In the genomic region with DNA sequence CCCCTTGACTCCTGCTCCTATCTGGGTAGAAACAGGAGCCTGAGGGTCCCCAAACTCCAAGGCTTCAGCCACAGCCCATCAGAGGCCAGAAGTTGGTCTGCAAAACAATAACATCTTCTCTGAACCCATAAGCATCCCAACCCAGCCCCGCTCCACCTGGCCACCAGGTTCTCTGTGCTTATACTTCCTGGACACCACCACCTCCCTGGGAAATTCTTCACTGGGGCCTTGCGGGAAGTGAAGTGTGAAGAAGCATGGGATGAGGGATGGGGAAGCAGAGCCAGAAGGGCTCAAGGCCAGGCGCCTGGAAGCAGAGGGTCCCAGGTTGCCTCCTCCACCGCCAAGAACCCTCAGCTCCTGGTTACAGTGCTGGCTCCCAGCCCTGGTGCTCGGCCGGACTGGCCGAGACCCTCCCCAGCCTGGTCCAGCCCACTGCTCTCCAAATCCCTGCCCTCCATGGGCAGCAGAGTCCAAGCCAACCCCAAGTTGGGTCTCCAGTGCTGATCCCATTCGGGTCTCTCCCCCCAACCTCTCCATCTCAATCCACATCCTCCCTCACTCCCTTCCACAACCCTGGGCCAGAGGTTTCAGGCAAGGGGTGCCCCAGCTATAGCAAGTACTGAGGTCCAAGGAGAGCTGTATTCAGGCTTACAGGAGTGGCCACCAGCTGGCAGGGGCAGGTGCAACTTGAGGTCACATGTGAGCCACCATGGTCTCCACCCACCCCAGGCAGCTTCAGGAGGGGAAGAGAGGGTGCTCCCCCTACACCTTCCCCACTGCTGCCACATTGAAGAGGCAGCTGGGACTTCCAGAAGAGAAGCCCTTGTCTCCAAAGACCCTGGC, we compare ENCODE assay signal across 2 cellular contexts.
TF ChIP-seq lines count a peak whose summit lies in the region.

No MANE protein-coding gene starts in this region.

TF ChIP-seq in SK-N-SH, 30 proteins besides CTCF, POLR2A, EP300 and RAD21:
- TF ChIP-seq YY1 (IDR thresholded peaks at IDR 0.05; ENCODE audit: low read depth) (no peak), RFX5 (IDR thresholded peaks at IDR 0.05; ENCODE audit: low read length) (no peak), GATA2 (CRISPR knock-in tag; IDR thresholded peaks at IDR 0.05) (no peak), ELF1 (IDR thresholded peaks at IDR 0.05) (no peak), GABPA (IDR thresholded peaks at IDR 0.05; ENCODE audit: low read depth) (no peak), FOXJ3 (CRISPR knock-in tag; IDR thresholded peaks at IDR 0.05) (no peak), POLR2AphosphoS5 (IDR thresholded peaks at IDR 0.05; ENCODE audit: low read depth, low read length) (no peak), TAF1 (IDR thresholded peaks at IDR 0.05; ENCODE audit: borderline replicate concordance, low read depth, low read length) (no peak), NFIC (IDR thresholded peaks at IDR 0.05; ENCODE audit: borderline replicate concordance) (no peak)
- TF ChIP-seq, protein P1, sequence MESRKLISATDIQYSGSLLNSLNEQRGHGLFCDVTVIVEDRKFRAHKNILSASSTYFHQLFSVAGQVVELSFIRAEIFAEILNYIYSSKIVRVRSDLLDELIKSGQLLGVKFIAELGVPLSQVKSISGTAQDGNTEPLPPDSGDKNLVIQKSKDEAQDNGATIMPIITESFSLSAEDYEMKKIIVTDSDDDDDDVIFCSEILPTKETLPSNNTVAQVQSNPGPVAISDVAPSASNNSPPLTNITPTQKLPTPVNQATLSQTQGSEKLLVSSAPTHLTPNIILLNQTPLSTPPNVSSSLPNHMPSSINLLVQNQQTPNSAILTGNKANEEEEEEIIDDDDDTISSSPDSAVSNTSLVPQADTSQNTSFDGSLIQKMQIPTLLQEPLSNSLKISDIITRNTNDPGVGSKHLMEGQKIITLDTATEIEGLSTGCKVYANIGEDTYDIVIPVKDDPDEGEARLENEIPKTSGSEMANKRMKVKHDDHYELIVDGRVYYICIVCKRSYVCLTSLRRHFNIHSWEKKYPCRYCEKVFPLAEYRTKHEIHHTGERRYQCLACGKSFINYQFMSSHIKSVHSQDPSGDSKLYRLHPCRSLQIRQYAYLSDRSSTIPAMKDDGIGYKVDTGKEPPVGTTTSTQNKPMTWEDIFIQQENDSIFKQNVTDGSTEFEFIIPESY (IDR thresholded peaks at IDR 0.05; ENCODE audit: borderline replicate concordance, low read depth), result no peak
- TF ChIP-seq, protein P2, sequence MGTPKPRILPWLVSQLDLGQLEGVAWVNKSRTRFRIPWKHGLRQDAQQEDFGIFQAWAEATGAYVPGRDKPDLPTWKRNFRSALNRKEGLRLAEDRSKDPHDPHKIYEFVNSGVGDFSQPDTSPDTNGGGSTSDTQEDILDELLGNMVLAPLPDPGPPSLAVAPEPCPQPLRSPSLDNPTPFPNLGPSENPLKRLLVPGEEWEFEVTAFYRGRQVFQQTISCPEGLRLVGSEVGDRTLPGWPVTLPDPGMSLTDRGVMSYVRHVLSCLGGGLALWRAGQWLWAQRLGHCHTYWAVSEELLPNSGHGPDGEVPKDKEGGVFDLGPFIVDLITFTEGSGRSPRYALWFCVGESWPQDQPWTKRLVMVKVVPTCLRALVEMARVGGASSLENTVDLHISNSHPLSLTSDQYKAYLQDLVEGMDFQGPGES (IDR thresholded peaks at IDR 0.05; ENCODE audit: low read depth, low read length), result no peak

TF ChIP-seq in SK-N-SH treated with all-trans-retinoic acid at 6 μM for 48 hours, 23 proteins besides CTCF, POLR2A, EP300 and RAD21:
- no peak for TF ChIP-seq ESRRG (CRISPR knock-in tag; IDR thresholded peaks at IDR 0.05)
- no peak for TF ChIP-seq ZFP3 (CRISPR knock-in tag; IDR thresholded peaks at IDR 0.05)
- TF ChIP-seq ARNTL (CRISPR knock-in tag; IDR thresholded peaks at IDR 0.05; ENCODE audit: borderline replicate concordance, low read depth), result no peak
- TF ChIP-seq ZNF70 (CRISPR knock-in tag; IDR thresholded peaks at IDR 0.05), result no peak
- TF ChIP-seq, protein P3, sequence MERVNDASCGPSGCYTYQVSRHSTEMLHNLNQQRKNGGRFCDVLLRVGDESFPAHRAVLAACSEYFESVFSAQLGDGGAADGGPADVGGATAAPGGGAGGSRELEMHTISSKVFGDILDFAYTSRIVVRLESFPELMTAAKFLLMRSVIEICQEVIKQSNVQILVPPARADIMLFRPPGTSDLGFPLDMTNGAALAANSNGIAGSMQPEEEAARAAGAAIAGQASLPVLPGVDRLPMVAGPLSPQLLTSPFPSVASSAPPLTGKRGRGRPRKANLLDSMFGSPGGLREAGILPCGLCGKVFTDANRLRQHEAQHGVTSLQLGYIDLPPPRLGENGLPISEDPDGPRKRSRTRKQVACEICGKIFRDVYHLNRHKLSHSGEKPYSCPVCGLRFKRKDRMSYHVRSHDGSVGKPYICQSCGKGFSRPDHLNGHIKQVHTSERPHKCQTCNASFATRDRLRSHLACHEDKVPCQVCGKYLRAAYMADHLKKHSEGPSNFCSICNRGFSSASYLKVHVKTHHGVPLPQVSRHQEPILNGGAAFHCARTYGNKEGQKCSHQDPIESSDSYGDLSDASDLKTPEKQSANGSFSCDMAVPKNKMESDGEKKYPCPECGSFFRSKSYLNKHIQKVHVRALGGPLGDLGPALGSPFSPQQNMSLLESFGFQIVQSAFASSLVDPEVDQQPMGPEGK (CRISPR knock-in tag; IDR thresholded peaks at IDR 0.05; ENCODE audit: borderline replicate concordance), result no peak
- no peak for TF ChIP-seq ZFP30 (CRISPR knock-in tag; IDR thresholded peaks at IDR 0.05)
- TF ChIP-seq, protein P4, sequence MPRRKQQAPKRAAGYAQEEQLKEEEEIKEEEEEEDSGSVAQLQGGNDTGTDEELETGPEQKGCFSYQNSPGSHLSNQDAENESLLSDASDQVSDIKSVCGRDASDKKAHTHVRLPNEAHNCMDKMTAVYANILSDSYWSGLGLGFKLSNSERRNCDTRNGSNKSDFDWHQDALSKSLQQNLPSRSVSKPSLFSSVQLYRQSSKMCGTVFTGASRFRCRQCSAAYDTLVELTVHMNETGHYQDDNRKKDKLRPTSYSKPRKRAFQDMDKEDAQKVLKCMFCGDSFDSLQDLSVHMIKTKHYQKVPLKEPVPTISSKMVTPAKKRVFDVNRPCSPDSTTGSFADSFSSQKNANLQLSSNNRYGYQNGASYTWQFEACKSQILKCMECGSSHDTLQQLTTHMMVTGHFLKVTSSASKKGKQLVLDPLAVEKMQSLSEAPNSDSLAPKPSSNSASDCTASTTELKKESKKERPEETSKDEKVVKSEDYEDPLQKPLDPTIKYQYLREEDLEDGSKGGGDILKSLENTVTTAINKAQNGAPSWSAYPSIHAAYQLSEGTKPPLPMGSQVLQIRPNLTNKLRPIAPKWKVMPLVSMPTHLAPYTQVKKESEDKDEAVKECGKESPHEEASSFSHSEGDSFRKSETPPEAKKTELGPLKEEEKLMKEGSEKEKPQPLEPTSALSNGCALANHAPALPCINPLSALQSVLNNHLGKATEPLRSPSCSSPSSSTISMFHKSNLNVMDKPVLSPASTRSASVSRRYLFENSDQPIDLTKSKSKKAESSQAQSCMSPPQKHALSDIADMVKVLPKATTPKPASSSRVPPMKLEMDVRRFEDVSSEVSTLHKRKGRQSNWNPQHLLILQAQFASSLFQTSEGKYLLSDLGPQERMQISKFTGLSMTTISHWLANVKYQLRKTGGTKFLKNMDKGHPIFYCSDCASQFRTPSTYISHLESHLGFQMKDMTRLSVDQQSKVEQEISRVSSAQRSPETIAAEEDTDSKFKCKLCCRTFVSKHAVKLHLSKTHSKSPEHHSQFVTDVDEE (CRISPR knock-in tag; IDR thresholded peaks at IDR 0.05), result no peak
- TF ChIP-seq TOX (CRISPR knock-in tag; IDR thresholded peaks at IDR 0.05; ENCODE audit: borderline replicate concordance), result no peak
- no peak for TF ChIP-seq BACH2 (CRISPR knock-in tag; IDR thresholded peaks at IDR 0.05; ENCODE audit: borderline replicate concordance)
